18 cellular contexts compared by ENCODE assay signal in genomic region chr15:58665676-58666075, GRCh38.
"Had no signal": no experiment of that assay in that cellular context is flagged by ENCODE, and none has a peak within 500 bp of the region (broad histone marks: within the 10 kb centered on the region; RNA-seq: fewer than 3 reads in every experiment).

No MANE protein-coding gene starts in this region.

- H3K36me3 ChIP-seq: breast epithelium had no signal

- H3K27me3 ChIP-seq: breast epithelium, esophagus muscularis mucosa, transverse colon had no signal

- H3K4me3 Mint-ChIP-seq: activated CD4-positive, alpha-beta memory T cell treated with anti-CD3 and anti-CD28 coated beads for 36 hours; activated naive CD8-positive, alpha-beta T cell treated with anti-CD3 and anti-CD28 coated beads, Interleukin-2, amount 10 ng/mL, durations not matched to agents 7 days and 5 days; activated T-helper 1 cell treated with anti-CD3 and anti-CD28 coated beads, Interleukin-12 subunit alpha, Interleukin-12 subunit beta, Interleukin-2, Interleukin-4 antibody, amounts not matched to agents 30 ng/mL and 10 ng/mL and 1 ng/mL, durations not matched to agents 14 hours and 24 hours and 36 hours; nephron; stimulated activated effector memory CD8-positive, alpha-beta T cell treated with anti-CD3 and anti-CD28 coated beads, Interleukin-12 subunit alpha, Interleukin-12 subunit beta, amount 100 ng/mL, for 72 hours had no signal

- FAIRE-seq: kidney had no signal

- H3K27me3 Mint-ChIP-seq: activated CD4-positive, alpha-beta memory T cell treated with anti-CD3 and anti-CD28 coated beads for 36 hours; activated naive CD8-positive, alpha-beta T cell treated with anti-CD3 and anti-CD28 coated beads, Interleukin-2, amount 10 ng/mL, durations not matched to agents 7 days and 5 days had no signal

- H3K27ac Mint-ChIP-seq: activated CD4-positive, alpha-beta memory T cell treated with anti-CD3 and anti-CD28 coated beads for 36 hours; activated naive CD8-positive, alpha-beta T cell treated with anti-CD3 and anti-CD28 coated beads, Interleukin-2, amount 10 ng/mL, durations not matched to agents 7 days and 5 days; activated T-helper 1 cell treated with anti-CD3 and anti-CD28 coated beads, Interleukin-12 subunit alpha, Interleukin-12 subunit beta, Interleukin-2, Interleukin-4 antibody, amounts not matched to agents 30 ng/mL and 10 ng/mL and 1 ng/mL, durations not matched to agents 14 hours and 24 hours and 36 hours; nephron; stimulated activated effector memory CD8-positive, alpha-beta T cell treated with anti-CD3 and anti-CD28 coated beads, Interleukin-12 subunit alpha, Interleukin-12 subunit beta, amount 100 ng/mL, for 72 hours had no signal

- H3K4me1 ChIP-seq: breast epithelium, esophagus muscularis mucosa had no signal

- H3K27ac ChIP-seq: breast epithelium, esophagus muscularis mucosa, transverse colon, VCaP had no signal

- DNase-seq: activated CD4-positive, alpha-beta memory T cell treated with anti-CD3 and anti-CD28 coated beads for 36 hours; activated CD4-positive, alpha-beta T cell treated with anti-CD3 and anti-CD28 coated beads for 1 hour; activated naive CD4-positive, alpha-beta T cell; activated naive CD8-positive, alpha-beta T cell treated with anti-CD3 and anti-CD28 coated beads, Interleukin-2, amount 10 ng/mL, durations not matched to agents 7 days and 5 days; aorta; glutamatergic neuron; hypothalamus; kidney; nucleus accumbens; posterior cingulate gyrus; retina; transverse colon had no signal

- ATAC-seq: stimulated activated effector memory CD8-positive, alpha-beta T cell treated with anti-CD3 and anti-CD28 coated beads, Interleukin-12 subunit alpha, Interleukin-12 subunit beta, amount 100 ng/mL, for 72 hours had no signal

- H3K4me3 ChIP-seq: breast epithelium, esophagus muscularis mucosa, transverse colon had no signal

- H3K9me3 ChIP-seq: breast epithelium, esophagus muscularis mucosa, transverse colon had no signal

- H3K9me3 Mint-ChIP-seq: activated CD4-positive, alpha-beta memory T cell treated with anti-CD3 and anti-CD28 coated beads for 36 hours; activated T-helper 1 cell treated with anti-CD3 and anti-CD28 coated beads, Interleukin-12 subunit alpha, Interleukin-12 subunit beta, Interleukin-2, Interleukin-4 antibody, amounts not matched to agents 30 ng/mL and 10 ng/mL and 1 ng/mL, durations not matched to agents 14 hours and 24 hours and 36 hours; stimulated activated effector memory CD8-positive, alpha-beta T cell treated with anti-CD3 and anti-CD28 coated beads, Interleukin-12 subunit alpha, Interleukin-12 subunit beta, amount 100 ng/mL, for 72 hours had no signal
